In genomic region chr1:60984066-60984799, GRCh38 we compare ENCODE assay signal across 12 cellular contexts.
DNase-seq lines count a peak whose midpoint lies in the region; ATAC-seq and TF ChIP-seq lines count a peak whose summit lies in the region.
"Had no signal": no experiment of that assay in that cellular context is flagged by ENCODE, and none has a peak within 500 bp of the region (broad histone marks: within the 10 kb centered on the region; RNA-seq: fewer than 3 reads in every experiment).

No MANE protein-coding gene starts in this region.

- H3K4me1 ChIP-seq in adipocyte (ENCODE audit: control insufficient read depth, insufficient read depth, low read length) = peaks cover 28% of the 10 kb centered on the region
- H3K4me1 ChIP-seq: BE2C, vagina had no signal

- H3K4me3 ChIP-seq in AG10803 (ENCODE audit: low read length) (no peak overlapping the region), adipocyte (ENCODE audit: low read length) (no peak overlapping the region)
- H3K4me3 ChIP-seq: vagina had no signal

- ATAC-seq in Right ventricle myocardium inferior = peak; percentile 85

- H3K36me3 ChIP-seq in adipocyte (ENCODE audit: control insufficient read depth, insufficient read depth, low read length, severe bottlenecking) = no peaks in the 10 kb centered on the region
- H3K36me3 ChIP-seq: BE2C, vagina had no signal

- peak overlapping the region; percentile 42 for H3K9ac ChIP-seq in adipocyte (ENCODE audit: low read length)

- no peak for TF ChIP-seq CTCF in AG10803 (conservative IDR thresholded peaks at IDR 0.05; ENCODE audit: low read length)

- DNase-seq in AG10803 (ENCODE audit: low read depth) (peak; percentile 19), adipocyte (ENCODE audit: low read depth) (no peak), Right ventricle myocardium inferior (ENCODE audit: missing footprints) (peak; percentile 72), posterior vena cava (ENCODE audit: low spot score) (peak; percentile 85), AG20443 (ENCODE audit: low spot score) (no peak), UCSD-AML1 (lab: John Stamatoyannopoulos, UW; ENCODE audit: unreplicated experiment) (no peak), NCI-H1694 (lab: John Stamatoyannopoulos, UW) (no peak), NOMO-1 treated with DMSO at 0.1 percent for 48 hours (lab: John Stamatoyannopoulos, UW; ENCODE audit: unreplicated experiment) (no peak)
- DNase-seq: BE2C; NCI-H1092 treated with DMSO at 0.1 percent for 48 hours; stimulated activated CD4-positive, alpha-beta T cell treated with anti-CD3 and anti-CD28 coated beads, Interleukin-4, amount 100 ng/mL, for 1 hour had no signal

- H3K9me3 ChIP-seq in adipocyte (ENCODE audit: control insufficient read depth, low read length) = no peaks in the 10 kb centered on the region
- H3K9me3 ChIP-seq: BE2C, vagina had no signal

- intact Hi-C loops in Right ventricle myocardium inferior (cut with DNase I) (no loop called here), posterior vena cava (cut with DNase I) (loop anchor here (5.0 kb wide), 2 partner anchors 58 to 237 kb away; no protein-coding TSS in a partner anchor)

- H3K27me3 ChIP-seq in adipocyte (replicated peaks; ENCODE audit: control insufficient read depth, insufficient read depth, low read length) = no peaks in the 10 kb centered on the region
- H3K27me3 ChIP-seq: BE2C, vagina had no signal

Comparison
In these comparisons a context has a peak if more than half of its experiments do, and no peak if none do; other contexts are left out.
1. DNase-seq: peak in AG10803 (single experiment), Right ventricle myocardium inferior (single experiment) and posterior vena cava (single experiment); none in adipocyte (single experiment), AG20443 (single experiment), UCSD-AML1 (single experiment), NCI-H1694 (single experiment) and NOMO-1 treated with DMSO at 0.1 percent for 48 hours (single experiment).